1 cellular context compared by ENCODE assay signal in genomic region chr2:105278654-105279053, GRCh38.
TF ChIP-seq lines count a peak whose summit lies in the region.

No MANE protein-coding gene starts in this region.

TF ChIP-seq in GM23338, 12 proteins besides CTCF, POLR2A, EP300 and RAD21 (continued from another document):
- TF ChIP-seq ETS1 (IDR thresholded peaks at IDR 0.05) (no peak), CREB1 (CRISPR knock-in tag; IDR thresholded peaks at IDR 0.05; ENCODE audit: low read depth) (no peak), NANOG (IDR thresholded peaks at IDR 0.05; ENCODE audit: borderline replicate concordance) (no peak), EZH2 (IDR thresholded peaks at IDR 0.05; ENCODE audit: low read depth, unreplicated experiment) (no peak), EZH2phosphoT487 (IDR thresholded peaks at IDR 0.05; ENCODE audit: unreplicated experiment) (no peak), STAT1 (IDR thresholded peaks at IDR 0.05; ENCODE audit: unreplicated experiment) (no peak), POLR2AphosphoS5 (IDR thresholded peaks at IDR 0.05; ENCODE audit: low read depth) (no peak), ZNF462 (CRISPR knock-in tag; IDR thresholded peaks at IDR 0.05) (no peak), ZNF114 (CRISPR knock-in tag; IDR thresholded peaks at IDR 0.05) (no peak)
